1 cellular context compared by ENCODE assay signal in the genomic region with DNA sequence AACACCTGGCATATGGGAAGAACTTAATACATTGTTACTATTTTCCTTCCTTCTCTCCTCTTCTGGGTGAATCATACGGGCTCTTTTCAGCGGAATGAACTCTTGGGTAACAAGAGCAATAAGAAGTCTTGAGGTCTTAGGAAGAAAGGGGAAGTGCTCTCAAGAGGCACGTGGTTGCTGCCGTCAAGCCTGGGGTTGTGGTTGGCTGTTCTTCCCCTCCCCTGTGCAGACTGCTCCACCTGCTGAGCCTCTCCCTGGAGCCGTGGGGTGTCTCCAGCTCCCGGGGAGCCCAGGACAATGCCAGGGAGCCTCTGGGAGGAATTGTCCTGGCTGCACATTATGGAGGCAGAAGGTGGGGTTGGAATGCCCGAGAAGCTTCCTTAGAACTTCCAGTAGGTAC.
TF ChIP-seq lines count a peak whose summit lies in the region.

No MANE protein-coding gene starts in this region.

TF ChIP-seq in K562, 482 proteins besides CTCF, POLR2A, EP300 and RAD21 (continued from another document):
- TF ChIP-seq, protein P1, sequence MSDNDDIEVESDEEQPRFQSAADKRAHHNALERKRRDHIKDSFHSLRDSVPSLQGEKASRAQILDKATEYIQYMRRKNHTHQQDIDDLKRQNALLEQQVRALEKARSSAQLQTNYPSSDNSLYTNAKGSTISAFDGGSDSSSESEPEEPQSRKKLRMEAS (CRISPR knock-in tag; IDR thresholded peaks at IDR 0.05), result peak; percentile 69
- TF ChIP-seq SNIP1 (IDR thresholded peaks at IDR 0.05; ENCODE audit: low read depth) (no peak), JUN (IDR thresholded peaks at IDR 0.05; ENCODE audit: borderline replicate concordance, low read depth, low read length) (no peak), JUN (CRISPR knock-in tag; IDR thresholded peaks at IDR 0.05; ENCODE audit: borderline replicate concordance) (no peak)
- TF ChIP-seq, protein P2, sequence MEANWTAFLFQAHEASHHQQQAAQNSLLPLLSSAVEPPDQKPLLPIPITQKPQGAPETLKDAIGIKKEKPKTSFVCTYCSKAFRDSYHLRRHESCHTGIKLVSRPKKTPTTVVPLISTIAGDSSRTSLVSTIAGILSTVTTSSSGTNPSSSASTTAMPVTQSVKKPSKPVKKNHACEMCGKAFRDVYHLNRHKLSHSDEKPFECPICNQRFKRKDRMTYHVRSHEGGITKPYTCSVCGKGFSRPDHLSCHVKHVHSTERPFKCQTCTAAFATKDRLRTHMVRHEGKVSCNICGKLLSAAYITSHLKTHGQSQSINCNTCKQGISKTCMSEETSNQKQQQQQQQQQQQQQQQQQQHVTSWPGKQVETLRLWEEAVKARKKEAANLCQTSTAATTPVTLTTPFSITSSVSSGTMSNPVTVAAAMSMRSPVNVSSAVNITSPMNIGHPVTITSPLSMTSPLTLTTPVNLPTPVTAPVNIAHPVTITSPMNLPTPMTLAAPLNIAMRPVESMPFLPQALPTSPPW (CRISPR knock-in tag; IDR thresholded peaks at IDR 0.05), result peak; percentile 45; the same call in 1 of the 2 replicates
